Comparison of ENCODE assay signal across 9 cellular contexts in the genomic region with DNA sequence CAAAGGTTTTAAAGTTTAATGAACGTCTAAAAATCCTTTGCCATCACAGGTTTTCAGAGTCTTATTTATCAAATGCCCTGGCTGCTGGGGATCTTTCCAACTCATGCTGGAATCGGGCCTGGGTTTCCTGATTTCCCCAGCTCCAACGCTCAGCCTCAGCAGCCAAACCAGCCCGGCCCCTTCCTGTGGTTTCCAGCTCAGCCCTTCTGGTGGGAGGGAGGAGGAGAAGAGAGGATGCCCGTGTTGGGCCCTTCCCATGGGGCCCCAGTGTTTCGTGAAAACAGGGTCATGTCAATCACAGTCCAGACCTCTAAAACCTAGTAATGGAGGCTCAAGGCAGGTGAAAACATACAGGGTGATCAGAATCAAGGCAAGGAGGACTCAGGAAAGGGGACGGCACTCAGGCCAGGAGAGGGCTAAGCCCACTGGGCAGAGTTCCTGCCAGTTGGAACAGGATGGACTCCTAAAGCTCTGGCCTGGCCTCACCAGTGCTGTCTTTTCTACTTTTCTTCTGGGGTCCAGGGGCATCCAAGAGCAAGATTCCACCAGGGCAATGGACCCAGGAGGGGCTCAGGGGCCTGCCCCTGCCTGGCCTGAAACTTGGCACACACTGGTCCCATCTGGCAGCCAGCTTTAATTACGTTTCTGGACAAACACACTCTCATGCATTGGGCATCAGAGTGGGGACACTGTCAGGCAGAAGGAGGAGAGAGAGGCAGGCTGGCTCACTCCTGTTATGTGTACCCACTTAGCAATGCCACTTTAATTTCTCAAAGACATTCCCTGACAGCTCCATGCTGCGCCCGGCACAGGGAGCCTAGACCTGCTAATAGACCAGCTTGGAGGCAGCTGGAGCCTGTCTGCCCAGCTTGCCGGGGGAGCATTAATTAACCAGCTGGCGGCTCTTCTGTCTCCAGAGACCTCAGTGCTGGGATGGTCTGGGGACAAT.
DNase-seq lines count a peak whose midpoint lies in the region; ATAC-seq and TF ChIP-seq lines count a peak whose summit lies in the region.
"Had no signal": no experiment of that assay in that cellular context is flagged by ENCODE, and none has a peak within 500 bp of the region (broad histone marks: within the 10 kb centered on the region; RNA-seq: fewer than 3 reads in every experiment).

No MANE protein-coding gene starts in this region.

- H3K9me3 ChIP-seq in BE2C: peaks cover 9% of the 10 kb centered on the region

- H3K27me3 Mint-ChIP-seq in nephron (ENCODE audit: low read depth): peaks cover 10% of the 10 kb centered on the region

- DNase-seq in BE2C (peak; percentile 52), NCI-H1417 (lab: John Stamatoyannopoulos, UW) (peak in 2 of 3 experiments; percentile 56 to 84), dedifferentiated amniotic fluid mesenchymal stem cell (ENCODE audit: extremely low spot score) (peak; percentile 34), RKO (ENCODE audit: low spot score) (no peak)
- DNase-seq: NCI-H510A had no signal

- H3K4me3 Mint-ChIP-seq in nephron: peak overlapping the region in 1 of 3 experiments; percentile 53

- no peak overlapping the region for H3K4me3 ChIP-seq in BE2C (ENCODE audit: low read depth, low read length)

- peak overlapping the region; percentile 64 to 76 (median 70) for H3K27ac Mint-ChIP-seq in nephron

- H3K36me3 ChIP-seq in BE2C: no peaks in the 10 kb centered on the region

- peaks cover 5% of the 10 kb centered on the region for H3K36me3 Mint-ChIP-seq in nephron (ENCODE audit: low read depth)

- peaks cover 17% of the 10 kb centered on the region for H3K9me3 Mint-ChIP-seq in nephron

- no peak for TF ChIP-seq CTCF in BE2C (IDR thresholded peaks at IDR 0.05; ENCODE audit: low read depth, low read length)
- no peak for TF ChIP-seq CTCF in nephron (IDR thresholded peaks at IDR 0.05; ENCODE audit: unreplicated experiment in 3 of 3)

- no peak for ATAC-seq in HG02610 (IDR thresholded peaks at IDR 0.05; ENCODE audit: unreplicated experiment)
- no peak for ATAC-seq in HG02852 (IDR thresholded peaks at IDR 0.05; ENCODE audit: unreplicated experiment)
- no peak for ATAC-seq in HG03175 (IDR thresholded peaks at IDR 0.05; ENCODE audit: unreplicated experiment)

- H3K4me1 ChIP-seq in BE2C: peaks cover 11% of the 10 kb centered on the region

- H3K27me3 ChIP-seq in BE2C: no peaks in the 10 kb centered on the region

- H3K4me1 Mint-ChIP-seq in nephron: peaks cover 56% of the 10 kb centered on the region
